ENCODE assay signal across 8 cellular contexts in genomic region chr15:83207622-83208356, GRCh38. TPM values are rescaled to one million over a fixed set of nuclear protein-coding genes. Genes with fewer than 3 reads are reported as not detected.
DNase-seq lines count a peak whose midpoint lies in the region; ATAC-seq and TF ChIP-seq lines count a peak whose summit lies in the region.

TSS of gene HDGFL3 (minus strand) at chr15:83207823. CDS start at chr15:83207414, 409 bp downstream.

- peak within 1 kb of the TSS; percentile 93 for H3K4me2 ChIP-seq in mammary epithelial cell (ENCODE audit: insufficient read depth, low read depth, low read length)

- in situ Hi-C loops in mammary epithelial cell (cut with MboI; ENCODE audit: low sequenced_read_pairs in 2 of 2) = no loop called here

- peak within 1 kb of the TSS; percentile 90 for H2AFZ ChIP-seq in ACC112 (ENCODE audit: low read length, unreplicated experiment)
- peak within 1 kb of the TSS; percentile 97 for H2AFZ ChIP-seq in mammary epithelial cell (ENCODE audit: low read depth, low read length)

- H3K27me3 ChIP-seq in ACC112 (ENCODE audit: insufficient read depth, low read length) = no peaks in the 10 kb centered on the region
- H3K27me3 ChIP-seq in HUES48 (ENCODE audit: control insufficient read depth, insufficient read depth, low read length) = no peaks in the 10 kb centered on the region
- no peaks in the 10 kb centered on the region for H3K27me3 ChIP-seq in mammary epithelial cell (ENCODE audit: insufficient read depth, low read length)
- no peaks in the 10 kb centered on the region for H3K27me3 ChIP-seq in iPS-18a (ENCODE audit: control insufficient read depth, insufficient read depth, low read length)

- peak; percentile 39 for DNase-seq in SKM-1 treated with dmso at 0.1 percent for 144 hours (lab: John Stamatoyannopoulos, UW; ENCODE audit: unreplicated experiment)
- DNase-seq in mammary epithelial cell = peak; percentile 57
- DNase-seq in retina = peak; percentile 89

- H3K79me2 ChIP-seq in ACC112 (ENCODE audit: control insufficient read depth, insufficient read depth, low read length, unreplicated experiment) = peaks cover 40% of the 10 kb centered on the region
- peaks cover 44% of the 10 kb centered on the region for H3K79me2 ChIP-seq in mammary epithelial cell (ENCODE audit: insufficient read depth, low read length)

- peak within 1 kb of the TSS; percentile 82 for H3K9ac ChIP-seq in HUES48 (ENCODE audit: low read depth, low read length)
- H3K9ac ChIP-seq in mammary epithelial cell (ENCODE audit: insufficient read depth, low read length) = peak within 1 kb of the TSS; percentile 87
- H3K9ac ChIP-seq in iPS-18a (ENCODE audit: low read length) = peak within 1 kb of the TSS; percentile 80

- H3K9me3 ChIP-seq in HUES48 (ENCODE audit: control insufficient read depth, insufficient read depth, low read length) (no peaks in the 10 kb centered on the region), mammary epithelial cell (replicated peaks; ENCODE audit: insufficient read depth, low read length) (no peaks in the 10 kb centered on the region), iPS-18a (ENCODE audit: control insufficient read depth, low read depth, low read length) (no peaks in the 10 kb centered on the region)

- H3K27ac ChIP-seq in ACC112 (ENCODE audit: low read depth, low read length) (peak within 1 kb of the TSS; percentile 65), HUES48 (ENCODE audit: low read depth, low read length) (peak within 1 kb of the TSS; percentile 90), mammary epithelial cell (ENCODE audit: insufficient read depth, low read depth, low read length) (peak within 1 kb of the TSS; percentile 61), iPS-18a (ENCODE audit: low read length) (peak within 1 kb of the TSS; percentile 18)

- intact Hi-C loops in mammary epithelial cell (cut with micrococcal nuclease) = loop anchor here (2.0 to 5.0 kb wide), 3 partner anchors 43 to 141 kb away; partner anchors contain the start of gene BTBD1

- no TSS peak for BruUV-seq in mammary epithelial cell (replicated peaks; lab: Mats Ljungman, UMichigan)

- ATAC-seq in HG03457 (IDR thresholded peaks at IDR 0.05; ENCODE audit: unreplicated experiment) = no peak

- CTCF ChIA-PET in mammary epithelial cell (lab: Charles Lee; ENCODE audit: low non-redundant PET) = no interaction called here

- WGBS in mammary epithelial cell (ENCODE audit: low coverage, missing lambda C conversion rate) = 42% methylated on average over 7 of the region's 99 CpGs

- peak in 1 of 2 donors; percentile 27 for TF ChIP-seq CTCF in mammary epithelial cell (conservative IDR thresholded peaks at IDR 0.05 in 1 of 2, IDR thresholded peaks at IDR 0.05 in 1 of 2; ENCODE audit: extremely low read depth in 1 of 2, insufficient read depth in 1 of 2, low read depth in 1 of 2, low read length in 2 of 2)

- no peaks in the 10 kb centered on the region for H4K20me1 ChIP-seq in mammary epithelial cell (ENCODE audit: insufficient read depth, low read length)

- H3K36me3 ChIP-seq in ACC112 (ENCODE audit: insufficient read depth, low read length) = no peaks in the 10 kb centered on the region
- peaks cover 3% of the 10 kb centered on the region; the same call in 1 of the 2 replicates for H3K36me3 ChIP-seq in HUES48 (ENCODE audit: control insufficient read depth, insufficient read depth, low read length)
- no peaks in the 10 kb centered on the region for H3K36me3 ChIP-seq in mammary epithelial cell (ENCODE audit: insufficient read depth, low read length)
- no peaks in the 10 kb centered on the region for H3K36me3 ChIP-seq in iPS-18a (ENCODE audit: control insufficient read depth, low read depth, low read length)

- H3K4me1 ChIP-seq in ACC112 (ENCODE audit: control insufficient read depth, insufficient read depth, low read length, unreplicated experiment) = peaks cover 28% of the 10 kb centered on the region
- H3K4me1 ChIP-seq in HUES48 (ENCODE audit: control insufficient read depth, insufficient read depth, low read length) = peaks cover 35% of the 10 kb centered on the region
- H3K4me1 ChIP-seq in mammary epithelial cell (ENCODE audit: insufficient read depth, low read length) = peaks cover 26% of the 10 kb centered on the region
- H3K4me1 ChIP-seq in iPS-18a (ENCODE audit: control insufficient read depth, low read depth, low read length) = peaks cover 29% of the 10 kb centered on the region

- dilution Hi-C loops in mammary epithelial cell (cut with HindIII; ENCODE audit: low sequenced_read_pairs) = no loop called here

- H3K4me3 ChIP-seq in ACC112 (ENCODE audit: low read depth, low read length) (peak within 1 kb of the TSS; percentile 95), HUES48 (ENCODE audit: low read depth, low read length) (peak within 1 kb of the TSS; percentile 84), mammary epithelial cell (replicated peaks in 1 of 3; ENCODE audit: insufficient read depth in 1 of 3, low read depth in 2 of 3, low read length in 3 of 3) (peak within 1 kb of the TSS; percentile 84 to 88 (median 85)), iPS-18a (ENCODE audit: low read length) (peak within 1 kb of the TSS; percentile 67)

- peak; percentile 47 for TF ChIP-seq POLR2A in GM15510 (IDR thresholded peaks at IDR 0.05; ENCODE audit: borderline replicate concordance, extremely low read depth, insufficient read length)

RNA-seq across cellular contexts. Expression of gene HDGFL3, which starts in this region (rescaled TPM):
- total RNA-seq in mammary epithelial cell = 10 to 100 TPM; 22.7 to 79.2 TPM
- 20.4 TPM for polyA plus RNA-seq in mammary epithelial cell
- 19.2 TPM for polyA minus RNA-seq in mammary epithelial cell

Comparison
In these comparisons a context has a peak if more than half of its experiments do, and no peak if none do; other contexts are left out.
1. H3K27ac ChIP-seq: peak in every context shown above with its lines; median percentile 90 in HUES48; 65 in ACC112; 61 in mammary epithelial cell; 18 in iPS-18a.
2. DNase-seq: peak in every context shown above with its lines; median percentile 89 in retina; 57 in mammary epithelial cell; 39 in SKM-1 treated with dmso at 0.1 percent for 144 hours.